In genomic region chr6:140744648-140745320, GRCh38 we compare ENCODE assay signal across 10 cellular contexts.
DNase-seq lines count a peak whose midpoint lies in the region; ATAC-seq and TF ChIP-seq lines count a peak whose summit lies in the region.
"Had no signal": no experiment of that assay in that cellular context is flagged by ENCODE, and none has a peak within 500 bp of the region (broad histone marks: within the 10 kb centered on the region; RNA-seq: fewer than 3 reads in every experiment).

No MANE protein-coding gene starts in this region.

- intact Hi-C loops in lower leg skin (cut with DNase I; ENCODE audit: low total_unique reads): no loop called here

- ATAC-seq in GM18505 (IDR thresholded peaks at IDR 0.05; ENCODE audit: unreplicated experiment) (peak; percentile 77), HG02571 (IDR thresholded peaks at IDR 0.05; ENCODE audit: unreplicated experiment) (peak; percentile 88)

- no peak overlapping the region for H3K9ac ChIP-seq in MM.1S (ENCODE audit: low read length)

- TF ChIP-seq POLR2A in GM18505 (IDR thresholded peaks at IDR 0.05; ENCODE audit: borderline replicate concordance, extremely low read depth, insufficient read depth, insufficient read length) (no peak), lower leg skin (IDR thresholded peaks at IDR 0.05) (no peak), tibial nerve (IDR thresholded peaks at IDR 0.05) (no peak)

- H3K9me3 ChIP-seq in MM.1S (replicated peaks; ENCODE audit: insufficient read depth, low read length) (no peaks in the 10 kb centered on the region), tibial nerve (peaks cover 0 to 30% (median 0%) of the 10 kb centered on the region in 4 donors)

- H3K4me3 ChIP-seq in MM.1S (ENCODE audit: low read length): peak overlapping the region; percentile 12; the same call in 1 of the 2 replicates
- no peak overlapping the region for H3K4me3 ChIP-seq in foreskin fibroblast (ENCODE audit: low read depth in 1 of 2, low read length in 2 of 2)
- no peak overlapping the region for H3K4me3 ChIP-seq in lower leg skin (ENCODE audit: low read depth, poor library complexity, severe bottlenecking)
- no peak overlapping the region for H3K4me3 ChIP-seq in tibial nerve
- H3K4me3 ChIP-seq: smooth muscle cell had no signal

- peak; percentile 91 for DNase-seq in MM.1S
- peak; percentile 51 to 63 for DNase-seq in foreskin fibroblast
- no peak for DNase-seq in lower leg skin (ENCODE audit: low spot score in 2 of 2)
- no peak for DNase-seq in SIG-M5 (lab: John Stamatoyannopoulos, UW)
- DNase-seq in NCI-H2081 treated with DMSO at 0.1 percent for 48 hours (lab: John Stamatoyannopoulos, UW): no peak
- DNase-seq in tibial nerve (ENCODE audit: low spot score in 2 of 2): no peak
- DNase-seq: NCI-H526 treated with DMSO at 0.1 percent for 48 hours had no signal

- H3K27me3 ChIP-seq in MM.1S (replicated peaks; ENCODE audit: insufficient read depth, low read length): no peaks in the 10 kb centered on the region
- no peaks in the 10 kb centered on the region for H3K27me3 ChIP-seq in tibial nerve

- H3K4me2 ChIP-seq in MM.1S (ENCODE audit: low read depth, low read length): peak overlapping the region; percentile 46
- H3K4me2 ChIP-seq: smooth muscle cell had no signal

- TF ChIP-seq CTCF in MM.1S (IDR thresholded peaks at IDR 0.05; ENCODE audit: low read length): no peak
- TF ChIP-seq CTCF in foreskin fibroblast (IDR thresholded peaks at IDR 0.05; ENCODE audit: low read depth, low read length): no peak
- no peak for TF ChIP-seq CTCF in lower leg skin (IDR thresholded peaks at IDR 0.05)
- TF ChIP-seq CTCF in tibial nerve (IDR thresholded peaks at IDR 0.05): no peak

- no peaks in the 10 kb centered on the region for H3K9me2 ChIP-seq in MM.1S (replicated peaks; ENCODE audit: insufficient read depth, low read length)

- H3K79me2 ChIP-seq in MM.1S (ENCODE audit: low read length): no peaks in the 10 kb centered on the region

- H3K4me1 ChIP-seq in MM.1S (ENCODE audit: low read length) (peaks cover 18% of the 10 kb centered on the region), tibial nerve (no peaks in the 10 kb centered on the region)

- H4K20me1 ChIP-seq in MM.1S (ENCODE audit: insufficient read depth, low read length): no peaks in the 10 kb centered on the region

- no peak for TF ChIP-seq EP300 in tibial nerve (IDR thresholded peaks at IDR 0.05)

- H3K27ac ChIP-seq in MM.1S (ENCODE audit: low read length) (peak overlapping the region; percentile 64; the same call in 1 of the 2 replicates), tibial nerve (no peak overlapping the region)

- peaks cover 9% of the 10 kb centered on the region; the same call in 1 of the 2 replicates for H3F3A ChIP-seq in MM.1S (ENCODE audit: insufficient read depth, low read length)

- 52 to 72% methylated on average over 2 of the region's 2 CpGs for WGBS in lower leg skin, 2 donors
- WGBS in tibial nerve, 2 donors: 66 to 69% methylated on average over 2 of the region's 2 CpGs

- H3K36me3 ChIP-seq in MM.1S (replicated peaks; ENCODE audit: insufficient read depth, low read length) (no peaks in the 10 kb centered on the region), tibial nerve (no peaks in the 10 kb centered on the region)

- H2AFZ ChIP-seq in MM.1S (ENCODE audit: low read length): peak overlapping the region; percentile 46; the same call in 1 of the 2 replicates

Comparison
In these comparisons a context has a peak if more than half of its experiments do, and no peak if none do; other contexts are left out.
1. DNase-seq: peak in MM.1S (single experiment) and foreskin fibroblast (2 of 2); none in lower leg skin (0 of 2), SIG-M5 (single experiment), NCI-H2081 treated with DMSO at 0.1 percent for 48 hours (single experiment) and tibial nerve (0 of 2).